Comparison of ENCODE assay signal across 8 cellular contexts in the genomic region with DNA sequence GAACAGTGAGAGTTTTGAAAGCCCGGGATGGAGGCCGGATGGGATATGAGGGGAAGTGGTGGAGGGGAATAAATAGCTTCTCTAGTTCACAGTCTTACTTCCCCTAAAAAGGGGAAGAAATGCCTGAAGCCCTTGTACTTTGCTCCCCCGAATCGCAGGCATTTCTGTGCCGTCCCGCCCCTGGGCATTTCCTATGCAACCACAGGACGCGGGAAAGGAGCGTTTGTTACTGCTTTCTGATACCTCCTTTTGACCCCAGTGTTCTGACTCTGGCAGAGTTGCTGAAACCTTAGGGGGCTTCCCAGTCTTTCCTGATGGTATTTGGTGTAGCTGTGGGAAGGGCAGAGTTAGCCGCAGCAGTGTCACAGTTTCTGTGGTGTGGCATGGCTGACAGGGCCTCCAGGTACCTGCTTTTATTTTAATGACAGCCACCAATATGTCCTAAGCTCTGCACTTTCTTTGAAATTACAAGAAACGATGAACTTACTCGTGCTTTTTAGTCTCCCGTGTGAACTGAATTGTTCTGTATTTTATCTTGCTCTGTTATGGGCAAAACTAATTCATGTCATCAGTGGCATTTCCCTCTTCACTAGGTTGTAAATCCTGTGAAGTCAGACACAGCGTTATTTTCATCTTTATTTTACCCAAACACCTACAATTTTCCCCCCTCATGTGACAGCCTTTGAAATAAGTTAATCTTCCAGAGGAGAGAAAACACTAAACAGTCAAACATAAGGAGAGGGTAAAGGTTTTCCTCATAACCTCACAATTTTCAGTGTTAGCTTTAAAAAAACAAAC. TPM values are rescaled to one million over a fixed set of nuclear protein-coding genes. Genes with fewer than 3 reads are reported as not detected.
DNase-seq lines count a peak whose midpoint lies in the region; ATAC-seq and TF ChIP-seq lines count a peak whose summit lies in the region.

No MANE protein-coding gene starts in this region.

- WGBS in psoas muscle, 3 donors, result 74 to 80% (median 75%) methylated on average over 14 of the region's 14 CpGs

- no peaks in the 10 kb centered on the region for H3K36me3 ChIP-seq in KMS-11 (ENCODE audit: insufficient read depth)
- H3K36me3 ChIP-seq in colonic mucosa, result no peaks in the 10 kb centered on the region
- H3K36me3 ChIP-seq in psoas muscle (ENCODE audit: insufficient read depth in 1 of 2, low read depth in 1 of 2), result no peaks in the 10 kb centered on the region

- H3K9me3 ChIP-seq in colonic mucosa, result no peaks in the 10 kb centered on the region
- H3K9me3 ChIP-seq in psoas muscle, result no peaks in the 10 kb centered on the region

- H3K9ac ChIP-seq in KMS-11 (peak overlapping the region; percentile 1; the same call in 1 of the 2 replicates), colonic mucosa (ENCODE audit: low read depth in 2 of 2, low read length in 2 of 2) (peak overlapping the region; percentile 62 to 64)

- H3K4me2 ChIP-seq in KMS-11, result peak overlapping the region; percentile 55

- H3K27ac ChIP-seq in KMS-11, result peak overlapping the region; percentile 3; the same call in 1 of the 2 replicates
- H3K27ac ChIP-seq in colonic mucosa, result peak overlapping the region; percentile 74
- H3K27ac ChIP-seq in psoas muscle, result peak overlapping the region; percentile 34

- peaks cover 99% of the 10 kb centered on the region for H3K79me2 ChIP-seq in KMS-11 (ENCODE audit: insufficient read depth, low read depth)

- intact Hi-C loops in colonic mucosa (cut with DNase I), result loop anchor here (5.0 kb wide), 2 partner anchors 105 to 215 kb away; no protein-coding TSS in a partner anchor
- intact Hi-C loops in psoas muscle (cut with DNase I), result loop anchor here (2.0 to 10.0 kb wide), 4 partner anchors 54 to 216 kb away; no protein-coding TSS in a partner anchor

- H3K27me3 ChIP-seq in KMS-11 (ENCODE audit: insufficient read depth, low read depth), result no peaks in the 10 kb centered on the region
- no peaks in the 10 kb centered on the region for H3K27me3 ChIP-seq in colonic mucosa
- H3K27me3 ChIP-seq in psoas muscle (ENCODE audit: insufficient read depth in 3 of 3, low read length in 2 of 3), result no peaks in the 10 kb centered on the region

- TF ChIP-seq CTCF in KMS-11 (conservative IDR thresholded peaks at IDR 0.05; ENCODE audit: low read depth, low read length) (no peak), colonic mucosa (IDR thresholded peaks at IDR 0.05) (no peak), psoas muscle (IDR thresholded peaks at IDR 0.05) (no peak)

- H3K4me1 ChIP-seq in KMS-11 (ENCODE audit: low read depth, poor library complexity, severe bottlenecking), result peaks cover 78% of the 10 kb centered on the region
- H3K4me1 ChIP-seq in colonic mucosa, result peaks cover 22% of the 10 kb centered on the region
- H3K4me1 ChIP-seq in psoas muscle, result peaks cover 66% of the 10 kb centered on the region

- DNase-seq in colonic mucosa, result peak; percentile 69
- DNase-seq in psoas muscle, result no peak
- DNase-seq in occipital lobe (lab: John Stamatoyannopoulos, UW), result no peak
- no peak for DNase-seq in cerebellum (ENCODE audit: low spot score)
- DNase-seq in cortex of kidney (lab: John Stamatoyannopoulos, UW), result no peak
- no peak for DNase-seq in cerebellar cortex (ENCODE audit: low spot score)

- H3K4me3 ChIP-seq in KMS-11 (IDR thresholded peaks at IDR 0.05; ENCODE audit: insufficient read depth, low read depth, low read length) (no peak overlapping the region), colonic mucosa (no peak overlapping the region), psoas muscle (peak overlapping the region; percentile 39)

- H4K20me1 ChIP-seq in KMS-11 (ENCODE audit: insufficient read depth), result peaks cover 60% of the 10 kb centered on the region

- H2AFZ ChIP-seq in KMS-11 (ENCODE audit: low read depth), result no peak overlapping the region

- ATAC-seq in GM18868 (IDR thresholded peaks at IDR 0.05; ENCODE audit: unreplicated experiment) (peak; percentile 37), psoas muscle (peak in 1 of 4 donors; percentile 6)

RNA-seq across cellular contexts. Expression of a gene that starts 27.1 kb away (rescaled TPM):
- 10 to 100 TPM; 70.0 to 88.2 TPM for total RNA-seq in colonic mucosa
- total RNA-seq in psoas muscle, result 10 to 100 TPM; 57.1 to 93.0 (median 78.9) TPM
- 10 to 100 TPM; 33.9 to 69.5 (median 69.2) TPM for polyA plus RNA-seq in psoas muscle
- total RNA-seq in occipital lobe, result 46.5 TPM
- total RNA-seq in cerebellum, result 67.2 TPM

Comparison
In these comparisons a context has a peak if more than half of its experiments do, and no peak if none do; other contexts are left out.
1. H3K27ac ChIP-seq: peak in every context shown above with its lines; median percentile 74 in colonic mucosa; 34 in psoas muscle; 3 in KMS-11.